9 cellular contexts compared by ENCODE assay signal in genomic region chr17:82882715-82883446, GRCh38. TPM values are rescaled to one million over a fixed set of nuclear protein-coding genes. Genes with fewer than 3 reads are reported as not detected.
DNase-seq lines count a peak whose midpoint lies in the region; ATAC-seq, FAIRE-seq and TF ChIP-seq lines count a peak whose summit lies in the region.
"Had no signal": no experiment of that assay in that cellular context is flagged by ENCODE, and none has a peak within 500 bp of the region (broad histone marks: within the 10 kb centered on the region; RNA-seq: fewer than 3 reads in every experiment).

No MANE protein-coding gene starts in this region.

- H2AFZ ChIP-seq in Loucy (ENCODE audit: low read length): no peak overlapping the region

- H3K9me2 ChIP-seq in Loucy (replicated peaks; ENCODE audit: low read depth, low read length): no peaks in the 10 kb centered on the region

- FAIRE-seq in kidney (lab: Jason Lieb, UNC): no peak
- FAIRE-seq: GM18507 had no signal

- intact Hi-C loops in kidney (cut with DNase I): no loop called here

- no peaks in the 10 kb centered on the region for H3K9me3 ChIP-seq in Loucy (ENCODE audit: insufficient read depth, low read depth, low read length)
- no peaks in the 10 kb centered on the region for H3K9me3 ChIP-seq in kidney (ENCODE audit: control insufficient read depth in 1 of 2, low read length in 2 of 2)

- peaks cover 32% of the 10 kb centered on the region; the same call in 1 of the 2 replicates for H3K36me3 ChIP-seq in Loucy (ENCODE audit: insufficient read depth, low read length)
- H3K36me3 ChIP-seq in kidney (ENCODE audit: control insufficient read depth in 1 of 2, insufficient read depth in 2 of 2, low read length in 2 of 2): no peaks in the 10 kb centered on the region

- peak overlapping the region; percentile 57 for H3K4me3 ChIP-seq in Loucy (ENCODE audit: low read length, poor library complexity, severe bottlenecking)
- no peak overlapping the region for H3K4me3 ChIP-seq in kidney (ENCODE audit: low read length in 2 of 2)

- peak; percentile 82 for DNase-seq in activated CD8-positive, alpha-beta memory T cell treated with anti-CD3 and anti-CD28 coated beads, Interleukin-2, amount 50 U/mL, for 48 hours
- DNase-seq in kidney (peak; percentile 79), DMS79 (lab: John Stamatoyannopoulos, UW) (no peak)
- DNase-seq in stimulated activated CD8-positive, alpha-beta memory T cell treated with anti-CD3 and anti-CD28 coated beads, Interleukin-4, amount 100 ng/mL, for 24 hours (ENCODE audit: low read depth): peak; percentile 59

- H3K4me1 ChIP-seq in Loucy (ENCODE audit: insufficient read depth, low read length, poor library complexity, severe bottlenecking) (peaks cover 80% of the 10 kb centered on the region), kidney (ENCODE audit: control insufficient read depth in 1 of 2, insufficient read depth in 1 of 2, low read depth in 1 of 2, low read length in 2 of 2) (peaks cover 12 to 20% of the 10 kb centered on the region in 2 donors)

- H3K27me3 ChIP-seq in Loucy (ENCODE audit: insufficient read depth, low read length, poor library complexity, severe bottlenecking): no peaks in the 10 kb centered on the region

- H3K4me2 ChIP-seq in Loucy (ENCODE audit: low read depth, low read length, poor library complexity, severe bottlenecking): peak overlapping the region; percentile 76

- H4K20me1 ChIP-seq in Loucy (ENCODE audit: insufficient read depth, low read length, poor library complexity, severe bottlenecking): peaks cover 11% of the 10 kb centered on the region

- ATAC-seq in HG02870 (IDR thresholded peaks at IDR 0.05; ENCODE audit: unreplicated experiment) (no peak), GM21390 (IDR thresholded peaks at IDR 0.05; ENCODE audit: unreplicated experiment) (no peak), HG02973 (IDR thresholded peaks at IDR 0.05; ENCODE audit: unreplicated experiment) (no peak)

- TF ChIP-seq CTCF in Loucy (conservative IDR thresholded peaks at IDR 0.05; ENCODE audit: low read length): no peak
- no peak for TF ChIP-seq CTCF in kidney (IDR thresholded peaks at IDR 0.05; ENCODE audit: borderline replicate concordance, extremely low read depth, insufficient read depth)

- peaks cover 3% of the 10 kb centered on the region; the same call in 1 of the 2 replicates for H3F3A ChIP-seq in Loucy (ENCODE audit: low read depth)

- peaks cover 87% of the 10 kb centered on the region for H3K79me2 ChIP-seq in Loucy (ENCODE audit: insufficient read depth, low read length)

- peak overlapping the region; percentile 67 for H3K9ac ChIP-seq in Loucy (ENCODE audit: low read depth, low read length, poor library complexity, severe bottlenecking)
- no peak overlapping the region for H3K9ac ChIP-seq in kidney (ENCODE audit: low read length in 2 of 2)

- peak overlapping the region; percentile 28 to 63 for H3K27ac ChIP-seq in kidney (ENCODE audit: low read depth in 2 of 2, low read length in 2 of 2)

RNA-seq across cellular contexts. Expression of gene ZNF750, which starts 43.1 kb away (rescaled TPM):
- total RNA-seq in kidney: 0.25 TPM
- 0.30 TPM for polyA plus RNA-seq in kidney (ENCODE audit: insufficient read depth, low read depth, low replicate concordance)
